1 cellular context compared by ENCODE assay signal in the genomic region with DNA sequence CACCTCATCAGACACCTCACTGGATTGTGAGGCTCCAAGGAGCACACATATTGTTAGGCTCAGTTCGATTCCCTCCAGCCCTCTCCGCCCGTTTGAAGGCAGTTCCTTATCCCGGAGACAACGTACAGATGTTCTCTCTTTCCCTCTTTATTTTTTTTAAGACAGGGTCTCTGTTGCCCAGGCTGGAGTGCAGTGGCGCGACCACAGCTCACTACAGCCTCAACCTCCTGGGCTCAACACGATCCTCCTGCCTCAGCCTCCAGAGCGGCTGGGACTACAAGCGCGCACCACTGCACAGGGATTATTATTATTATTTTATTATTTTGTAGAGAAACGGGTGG.
TF ChIP-seq lines count a peak whose summit lies in the region.

No MANE protein-coding gene starts in this region.

TF ChIP-seq in GM23338, 12 proteins besides CTCF, POLR2A, EP300 and RAD21 (continued from another document):
- TF ChIP-seq, protein P1, sequence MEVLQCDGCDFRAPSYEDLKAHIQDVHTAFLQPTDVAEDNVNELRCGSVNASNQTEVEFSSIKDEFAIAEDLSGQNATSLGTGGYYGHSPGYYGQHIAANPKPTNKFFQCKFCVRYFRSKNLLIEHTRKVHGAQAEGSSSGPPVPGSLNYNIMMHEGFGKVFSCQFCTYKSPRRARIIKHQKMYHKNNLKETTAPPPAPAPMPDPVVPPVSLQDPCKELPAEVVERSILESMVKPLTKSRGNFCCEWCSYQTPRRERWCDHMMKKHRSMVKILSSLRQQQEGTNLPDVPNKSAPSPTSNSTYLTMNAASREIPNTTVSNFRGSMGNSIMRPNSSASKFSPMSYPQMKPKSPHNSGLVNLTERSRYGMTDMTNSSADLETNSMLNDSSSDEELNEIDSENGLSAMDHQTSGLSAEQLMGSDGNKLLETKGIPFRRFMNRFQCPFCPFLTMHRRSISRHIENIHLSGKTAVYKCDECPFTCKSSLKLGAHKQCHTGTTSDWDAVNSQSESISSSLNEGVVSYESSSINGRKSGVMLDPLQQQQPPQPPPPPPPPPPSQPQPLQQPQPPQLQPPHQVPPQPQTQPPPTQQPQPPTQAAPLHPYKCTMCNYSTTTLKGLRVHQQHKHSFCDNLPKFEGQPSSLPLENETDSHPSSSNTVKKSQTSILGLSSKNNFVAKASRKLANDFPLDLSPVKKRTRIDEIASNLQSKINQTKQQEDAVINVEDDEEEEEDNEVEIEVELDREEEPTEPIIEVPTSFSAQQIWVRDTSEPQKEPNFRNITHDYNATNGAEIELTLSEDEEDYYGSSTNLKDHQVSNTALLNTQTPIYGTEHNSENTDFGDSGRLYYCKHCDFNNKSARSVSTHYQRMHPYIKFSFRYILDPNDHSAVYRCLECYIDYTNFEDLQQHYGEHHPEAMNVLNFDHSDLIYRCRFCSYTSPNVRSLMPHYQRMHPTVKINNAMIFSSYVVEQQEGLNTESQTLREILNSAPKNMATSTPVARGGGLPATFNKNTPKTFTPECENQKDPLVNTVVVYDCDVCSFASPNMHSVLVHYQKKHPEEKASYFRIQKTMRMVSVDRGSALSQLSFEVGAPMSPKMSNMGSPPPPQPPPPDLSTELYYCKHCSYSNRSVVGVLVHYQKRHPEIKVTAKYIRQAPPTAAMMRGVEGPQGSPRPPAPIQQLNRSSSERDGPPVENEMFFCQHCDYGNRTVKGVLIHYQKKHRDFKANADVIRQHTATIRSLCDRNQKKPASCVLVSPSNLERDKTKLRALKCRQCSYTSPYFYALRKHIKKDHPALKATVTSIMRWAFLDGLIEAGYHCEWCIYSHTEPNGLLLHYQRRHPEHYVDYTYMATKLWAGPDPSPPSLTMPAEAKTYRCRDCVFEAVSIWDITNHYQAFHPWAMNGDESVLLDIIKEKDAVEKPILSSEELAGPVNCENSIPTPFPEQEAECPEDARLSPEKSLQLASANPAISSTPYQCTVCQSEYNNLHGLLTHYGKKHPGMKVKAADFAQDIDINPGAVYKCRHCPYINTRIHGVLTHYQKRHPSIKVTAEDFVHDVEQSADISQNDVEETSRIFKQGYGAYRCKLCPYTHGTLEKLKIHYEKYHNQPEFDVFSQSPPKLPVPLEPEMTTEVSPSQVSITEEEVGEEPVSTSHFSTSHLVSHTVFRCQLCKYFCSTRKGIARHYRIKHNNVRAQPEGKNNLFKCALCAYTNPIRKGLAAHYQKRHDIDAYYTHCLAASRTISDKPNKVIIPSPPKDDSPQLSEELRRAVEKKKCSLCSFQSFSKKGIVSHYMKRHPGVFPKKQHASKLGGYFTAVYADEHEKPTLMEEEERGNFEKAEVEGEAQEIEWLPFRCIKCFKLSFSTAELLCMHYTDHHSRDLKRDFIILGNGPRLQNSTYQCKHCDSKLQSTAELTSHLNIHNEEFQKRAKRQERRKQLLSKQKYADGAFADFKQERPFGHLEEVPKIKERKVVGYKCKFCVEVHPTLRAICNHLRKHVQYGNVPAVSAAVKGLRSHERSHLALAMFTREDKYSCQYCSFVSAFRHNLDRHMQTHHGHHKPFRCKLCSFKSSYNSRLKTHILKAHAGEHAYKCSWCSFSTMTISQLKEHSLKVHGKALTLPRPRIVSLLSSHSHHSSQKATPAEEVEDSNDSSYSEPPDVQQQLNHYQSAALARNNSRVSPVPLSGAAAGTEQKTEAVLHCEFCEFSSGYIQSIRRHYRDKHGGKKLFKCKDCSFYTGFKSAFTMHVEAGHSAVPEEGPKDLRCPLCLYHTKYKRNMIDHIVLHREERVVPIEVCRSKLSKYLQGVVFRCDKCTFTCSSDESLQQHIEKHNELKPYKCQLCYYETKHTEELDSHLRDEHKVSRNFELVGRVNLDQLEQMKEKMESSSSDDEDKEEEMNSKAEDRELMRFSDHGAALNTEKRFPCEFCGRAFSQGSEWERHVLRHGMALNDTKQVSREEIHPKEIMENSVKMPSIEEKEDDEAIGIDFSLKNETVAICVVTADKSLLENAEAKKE (CRISPR knock-in tag; IDR thresholded peaks at IDR 0.05), result no peak
- no peak for TF ChIP-seq JUNB (IDR thresholded peaks at IDR 0.05; ENCODE audit: unreplicated experiment)
TF ChIP-seq in GM23338: peak in this region for 0.
